Comparison of ENCODE assay signal across 8 cellular contexts in genomic region chr9:129141066-129142041, GRCh38. TPM values are rescaled to one million over a fixed set of nuclear protein-coding genes. Genes with fewer than 3 reads are reported as not detected.
DNase-seq lines count a peak whose midpoint lies in the region; ATAC-seq and TF ChIP-seq lines count a peak whose summit lies in the region.

No MANE protein-coding gene starts in this region.

- 9 to 10% methylated on average over 12 to 13 of the region's 13 CpGs for WGBS in lung, 2 donors

- peaks cover 36% of the 10 kb centered on the region for H3K4me1 ChIP-seq in CD8-positive, alpha-beta T cell (ENCODE audit: insufficient read depth, low read length)
- H3K4me1 ChIP-seq in SJSA1 (replicated peaks), result peaks cover 72% of the 10 kb centered on the region
- H3K4me1 ChIP-seq in lung (ENCODE audit: control insufficient read depth in 2 of 2, insufficient read depth in 2 of 2, low read length in 2 of 2), result peaks cover 16 to 36% of the 10 kb centered on the region in 2 donors

- H3K27ac Mint-ChIP-seq in CD8-positive, alpha-beta T cell, result peak overlapping the region; percentile 95

- H3K36me3 Mint-ChIP-seq in CD8-positive, alpha-beta T cell, result peaks cover 43% of the 10 kb centered on the region

- TF ChIP-seq CTCF in CD8-positive, alpha-beta T cell (IDR thresholded peaks at IDR 0.05), result no peak
- TF ChIP-seq CTCF in lung (IDR thresholded peaks at IDR 0.05; ENCODE audit: control extremely low read depth, extremely low read depth), result no peak

- H3K9me3 Mint-ChIP-seq in CD8-positive, alpha-beta T cell, result no peaks in the 10 kb centered on the region

- intact Hi-C loops in CD8-positive, alpha-beta T cell (cut with DNase I, micrococcal nuclease), result loop anchor here in 1 of 2 experiments (2.0 kb wide), 2 partner anchors 117 to 347 kb away; no protein-coding TSS in a partner anchor

- no peak for ATAC-seq in CD8-positive, alpha-beta T cell
- ATAC-seq in lung (ENCODE audit: insufficient read depth, low FRiP score) (no peak), GM21529 (IDR thresholded peaks at IDR 0.05; ENCODE audit: unreplicated experiment) (no peak)

- H3K4me1 Mint-ChIP-seq in CD8-positive, alpha-beta T cell (ENCODE audit: low read depth), result peaks cover 34% of the 10 kb centered on the region

- peak in 1 of 7 experiments; percentile 15 for DNase-seq in CD8-positive, alpha-beta T cell
- peak; percentile 85 for DNase-seq in H4 (ENCODE audit: low spot score)
- DNase-seq in SJSA1 (ENCODE audit: low read depth in 1 of 2, low spot score in 2 of 2), result peak; percentile 71 to 73
- peak; percentile 83 to 95 for DNase-seq in dermis microvascular lymphatic vessel endothelial cell (ENCODE audit: low read depth in 2 of 2)
- peak; percentile 52 for DNase-seq in lung (ENCODE audit: low spot score)
- no peak for DNase-seq in NCI-H146 treated with DMSO at 0.1 percent for 48 hours (lab: John Stamatoyannopoulos, UW; ENCODE audit: unreplicated experiment)

- H3K27ac ChIP-seq in CD8-positive, alpha-beta T cell (ENCODE audit: low read depth, low read length), result peak overlapping the region; percentile 17
- peak overlapping the region; percentile 99 for H3K27ac ChIP-seq in SJSA1
- H3K27ac ChIP-seq in lung (ENCODE audit: low read depth in 1 of 2, low read length in 1 of 2), result peak overlapping the region; percentile 100
- H3K27ac ChIP-seq in temporal lobe (ENCODE audit: low read depth, low read length), result peak overlapping the region; percentile 100

- H3K36me3 ChIP-seq in CD8-positive, alpha-beta T cell (ENCODE audit: insufficient read depth, low read length), result no peaks in the 10 kb centered on the region
- peaks cover 51% of the 10 kb centered on the region for H3K36me3 ChIP-seq in SJSA1
- H3K36me3 ChIP-seq in lung (ENCODE audit: control insufficient read depth in 2 of 2, insufficient read depth in 2 of 2, low read length in 2 of 2), result peaks cover 5 to 26% of the 10 kb centered on the region in 2 donors

- POLR2A ChIA-PET in CD8-positive, alpha-beta T cell (lab: Charles Lee), result interaction anchor here (1.2 to 2.1 kb wide), 3 partner anchors 10 to 35 kb away, joined by 3 to 13 read pairs (median 10); no protein-coding TSS in a partner anchor

- no peaks in the 10 kb centered on the region for H3K9me3 ChIP-seq in CD8-positive, alpha-beta T cell (ENCODE audit: low read length)
- H3K9me3 ChIP-seq in SJSA1 (replicated peaks) (no peaks in the 10 kb centered on the region), lung (ENCODE audit: control insufficient read depth in 2 of 2, insufficient read depth in 1 of 2, low read length in 1 of 2) (no peaks in the 10 kb centered on the region)

- H3K4me3 ChIP-seq in CD8-positive, alpha-beta T cell (ENCODE audit: low read depth, low read length), result peak overlapping the region; percentile 29
- no peak overlapping the region for H3K4me3 ChIP-seq in SJSA1
- no peak overlapping the region for H3K4me3 ChIP-seq in lung

- H3K27me3 Mint-ChIP-seq in CD8-positive, alpha-beta T cell (ENCODE audit: low read depth), result no peaks in the 10 kb centered on the region

- H3K4me3 Mint-ChIP-seq in CD8-positive, alpha-beta T cell, result peak overlapping the region; percentile 71

- CTCF ChIA-PET in CD8-positive, alpha-beta T cell (lab: Charles Lee), result interaction anchor here (0.5 to 9.9 kb wide), 21 partner anchors 8 to 649 kb away, joined by 3 to 152 read pairs (median 7); partner anchors contain the start of genes C9orf50, IER5L and NTMT1

- H3K27me3 ChIP-seq in CD8-positive, alpha-beta T cell (ENCODE audit: insufficient read depth, low read length), result no peaks in the 10 kb centered on the region
- H3K27me3 ChIP-seq in SJSA1 (replicated peaks) (no peaks in the 10 kb centered on the region), lung (ENCODE audit: control insufficient read depth, insufficient read depth) (no peaks in the 10 kb centered on the region)

RNA-seq across cellular contexts. Expression of gene PTPA, which starts 30.1 kb away (rescaled TPM):
- total RNA-seq in CD8-positive, alpha-beta T cell, result 10 to 100 TPM; 24.7 to 26.8 TPM
- total RNA-seq in H4 (2014; rRNA removed; shearing (Covaris generic)), result 89.0 and 91.8 TPM in 2 replicates
- total RNA-seq in SJSA1 (2014; rRNA removed; shearing (Covaris generic)), result 80.7 and 93.3 TPM in 2 replicates
- total RNA-seq in dermis microvascular lymphatic vessel endothelial cell (98.8 and 114 TPM in 2 replicates), lung (100 to 1,000 TPM in 1 of 2 donors, 10 to 100 TPM in 1; 62.5 to 145 TPM), temporal lobe (51.4 TPM)
- 100 to 1,000 TPM; 103 to 130 TPM for polyA plus RNA-seq in lung

RNA-seq across cellular contexts. Expression of gene CRAT, which starts 30.8 kb away (rescaled TPM):
- total RNA-seq in CD8-positive, alpha-beta T cell, result 1 to 10 TPM; 5.6 to 6.3 TPM
- total RNA-seq in H4 (2014; rRNA removed; shearing (Covaris generic)), result 14.5 and 21.2 TPM in 2 replicates
- 8.9 and 20.3 TPM in 2 replicates for total RNA-seq in SJSA1 (2014; rRNA removed; shearing (Covaris generic))
- 24.8 and 37.3 TPM in 2 replicates for total RNA-seq in dermis microvascular lymphatic vessel endothelial cell
- total RNA-seq in lung, result 10 to 100 TPM; 14.5 to 26.0 TPM
- polyA plus RNA-seq in lung, result 10 to 100 TPM; 10.4 to 18.6 TPM
- 15.7 TPM for total RNA-seq in temporal lobe

RNA-seq across cellular contexts. Expression of gene IER5L, which starts 36.7 kb away (rescaled TPM):
- 10 to 100 TPM; 21.7 to 25.1 TPM for total RNA-seq in CD8-positive, alpha-beta T cell
- total RNA-seq in H4 (2014; rRNA removed; shearing (Covaris generic)), result 12.9 and 24.3 TPM in 2 replicates
- total RNA-seq in SJSA1 (2014; rRNA removed; shearing (Covaris generic)), result 6.7 and 8.8 TPM in 2 replicates
- total RNA-seq in dermis microvascular lymphatic vessel endothelial cell (11.2 and 22.8 TPM in 2 replicates), lung (10 to 100 TPM; 23.5 to 24.7 TPM), temporal lobe (20.2 TPM)
- 10 to 100 TPM; 12.6 to 31.5 TPM for polyA plus RNA-seq in lung

Comparison
In these comparisons a context has a peak if more than half of its experiments do, and no peak if none do; other contexts are left out.
1. H3K27ac ChIP-seq: peak in every context shown above with its lines; median percentile 100 in lung; 100 in temporal lobe; 99 in SJSA1; 17 in CD8-positive, alpha-beta T cell.